19 cellular contexts compared by ENCODE assay signal in genomic region chr4:19177616-19178015, GRCh38.
"Had no signal": no experiment of that assay in that cellular context is flagged by ENCODE, and none has a peak within 500 bp of the region (broad histone marks: within the 10 kb centered on the region; RNA-seq: fewer than 3 reads in every experiment).

No MANE protein-coding gene starts in this region.

- H3K27ac Mint-ChIP-seq: activated CD4-positive, alpha-beta memory T cell treated with anti-CD3 and anti-CD28 coated beads, Interleukin-2, amount 10 ng/mL, durations not matched to agents 7 days and 5 days; activated naive CD8-positive, alpha-beta T cell treated with anti-CD3 and anti-CD28 coated beads for 36 hours; activated T-cell treated with anti-CD3 and anti-CD28 coated beads, Interleukin-2, amount 50 U/mL, for 72 hours; dendritic cell treated with granulocyte-macrophage colony-stimulating factor and Interleukin-4, amounts not matched to agents 40 ng/mL and 50 ng/mL, for 4 days; endodermal cell; nephron progenitor cell had no signal

- ATAC-seq: activated T-cell treated with anti-CD3 and anti-CD28 coated beads, Interleukin-2, amount 50 U/mL, for 72 hours; gastrocnemius medialis; psoas muscle; sciatic nerve had no signal

- H3K27me3 Mint-ChIP-seq: activated CD4-positive, alpha-beta memory T cell treated with anti-CD3 and anti-CD28 coated beads, Interleukin-2, amount 10 ng/mL, durations not matched to agents 7 days and 5 days; activated naive CD8-positive, alpha-beta T cell treated with anti-CD3 and anti-CD28 coated beads for 36 hours; dendritic cell treated with granulocyte-macrophage colony-stimulating factor and Interleukin-4, amounts not matched to agents 40 ng/mL and 50 ng/mL, for 4 days had no signal

- H3K36me3 Mint-ChIP-seq: activated naive CD8-positive, alpha-beta T cell treated with anti-CD3 and anti-CD28 coated beads for 36 hours had no signal

- H3K9me3 ChIP-seq: ascending aorta, gastrocnemius medialis, left ventricle myocardium inferior, psoas muscle, transverse colon had no signal

- DNase-seq: activated CD4-positive, alpha-beta memory T cell treated with anti-CD3 and anti-CD28 coated beads, Interleukin-2, amount 10 ng/mL, durations not matched to agents 7 days and 5 days; activated gamma-delta T cell treated with Interleukin-2 at 50 U/mL for 16 hours; activated naive CD8-positive, alpha-beta T cell treated with anti-CD3 and anti-CD28 coated beads for 36 hours; activated T-cell treated with anti-CD3 and anti-CD28 coated beads, Interleukin-2, amount 50 U/mL, for 72 hours; central memory CD4-positive, alpha-beta T cell; endodermal cell; gastrocnemius medialis; kidney; left ventricle myocardium inferior; mesendoderm; nephron progenitor cell; psoas muscle; stimulated activated naive CD4-positive, alpha-beta T cell; substantia nigra; transverse colon had no signal

- H3K4me1 ChIP-seq: ascending aorta, gastrocnemius medialis, left ventricle myocardium inferior, psoas muscle had no signal

- H3K9me3 Mint-ChIP-seq: endodermal cell had no signal

- H3K4me3 Mint-ChIP-seq: activated CD4-positive, alpha-beta memory T cell treated with anti-CD3 and anti-CD28 coated beads, Interleukin-2, amount 10 ng/mL, durations not matched to agents 7 days and 5 days; activated naive CD8-positive, alpha-beta T cell treated with anti-CD3 and anti-CD28 coated beads for 36 hours; activated T-cell treated with anti-CD3 and anti-CD28 coated beads, Interleukin-2, amount 50 U/mL, for 72 hours; dendritic cell treated with granulocyte-macrophage colony-stimulating factor and Interleukin-4, amounts not matched to agents 40 ng/mL and 50 ng/mL, for 4 days; endodermal cell; nephron progenitor cell had no signal

- H3K36me3 ChIP-seq: ascending aorta, gastrocnemius medialis, left ventricle myocardium inferior, transverse colon had no signal

- H3K27me3 ChIP-seq: ascending aorta, gastrocnemius medialis, transverse colon had no signal

- H3K27ac ChIP-seq: ascending aorta, gastrocnemius medialis, left ventricle myocardium inferior, psoas muscle, transverse colon, VCaP had no signal

- H3K4me3 ChIP-seq: ascending aorta, gastrocnemius medialis, left ventricle myocardium inferior, psoas muscle, transverse colon had no signal

- H3K4me1 Mint-ChIP-seq: activated CD4-positive, alpha-beta memory T cell treated with anti-CD3 and anti-CD28 coated beads, Interleukin-2, amount 10 ng/mL, durations not matched to agents 7 days and 5 days; activated naive CD8-positive, alpha-beta T cell treated with anti-CD3 and anti-CD28 coated beads for 36 hours; endodermal cell; nephron progenitor cell had no signal
